ENCODE assay signal across 9 cellular contexts in genomic region chr2:237435844-237436590, GRCh38. TPM values are rescaled to one million over a fixed set of nuclear protein-coding genes. Genes with fewer than 3 reads are reported as not detected.
DNase-seq lines count a peak whose midpoint lies in the region; ATAC-seq and TF ChIP-seq lines count a peak whose summit lies in the region.
"Had no signal": no experiment of that assay in that cellular context is flagged by ENCODE, and none has a peak within 500 bp of the region (broad histone marks: within the 10 kb centered on the region; RNA-seq: fewer than 3 reads in every experiment).

No MANE protein-coding gene starts in this region.

- peak overlapping the region; percentile 77 for H3K9ac ChIP-seq in SK-N-SH

- no peak for DNase-seq in CD8-positive, alpha-beta T cell
- no peak for DNase-seq in SK-N-SH
- DNase-seq in fibroblast of villous mesenchyme (ENCODE audit: low read depth) = peak; percentile 86
- no peak for DNase-seq in gastrocnemius medialis
- DNase-seq in type B pancreatic cell (ENCODE audit: extremely low spot score, unreplicated experiment) = no peak
- DNase-seq in NCI-H1930 (lab: John Stamatoyannopoulos, UW) = no peak
- no peak for DNase-seq in NK-92 (lab: John Stamatoyannopoulos, UW; ENCODE audit: unreplicated experiment)
- DNase-seq: activated CD8-positive, alpha-beta memory T cell treated with anti-CD3 and anti-CD28 coated beads, Interleukin-2, amount 50 U/mL, for 48 hours had no signal

- TF ChIP-seq RAD21 in SK-N-SH (IDR thresholded peaks at IDR 0.05; ENCODE audit: low read length) = no peak

- no peaks in the 10 kb centered on the region for H3K9me3 ChIP-seq in CD8-positive, alpha-beta T cell (ENCODE audit: low read length)
- H3K9me3 ChIP-seq in SK-N-SH (no peaks in the 10 kb centered on the region), gastrocnemius medialis (no peaks in the 10 kb centered on the region)

- peak overlapping the region; percentile 54 for H3K4me2 ChIP-seq in SK-N-SH

- TF ChIP-seq EP300 in SK-N-SH (IDR thresholded peaks at IDR 0.05; ENCODE audit: borderline replicate concordance in 1 of 2, low read depth in 1 of 2, low read length in 1 of 2) = no peak

- H3K27ac Mint-ChIP-seq in CD8-positive, alpha-beta T cell = peak overlapping the region; percentile 73
- no peak overlapping the region for H3K27ac Mint-ChIP-seq in type B pancreatic cell

- CTCF ChIA-PET in CD8-positive, alpha-beta T cell (lab: Charles Lee) = interaction anchor here (0.6 to 10.8 kb wide), 4 partner anchors 12 to 16 kb away, joined by 3 to 136 read pairs (median 4); no protein-coding TSS in a partner anchor
- CTCF ChIA-PET in SK-N-SH (lab: Yijun Ruan, JAX) = interaction anchor here (0.6 to 2.1 kb wide), 4 partner anchors 14 to 271 kb away, joined by 3 to 12 read pairs (median 6); no protein-coding TSS in a partner anchor

- TF ChIP-seq CTCF in CD8-positive, alpha-beta T cell (IDR thresholded peaks at IDR 0.05) = no peak
- TF ChIP-seq CTCF in SK-N-SH (IDR thresholded peaks at IDR 0.05) (0 out of 2 replicates have a peak, but pooled peaks have one; percentile 21), fibroblast of villous mesenchyme (IDR thresholded peaks at IDR 0.05; ENCODE audit: insufficient read depth, low read depth, low read length) (no peak), gastrocnemius medialis (IDR thresholded peaks at IDR 0.05 in 4 of 5, conservative IDR thresholded peaks at IDR 0.05 in 1 of 5) (no peak), type B pancreatic cell (conservative IDR thresholded peaks at IDR 0.05) (no peak)

- TF ChIP-seq POLR2A in gastrocnemius medialis (IDR thresholded peaks at IDR 0.05) = no peak

- H3K36me3 Mint-ChIP-seq in CD8-positive, alpha-beta T cell = no peaks in the 10 kb centered on the region
- H3K36me3 Mint-ChIP-seq in type B pancreatic cell = no peaks in the 10 kb centered on the region

- in situ Hi-C loops in gastrocnemius medialis (cut with MboI; ENCODE audit: low sequenced_read_pairs in 4 of 4) = no loop called here

- H3K36me3 ChIP-seq in CD8-positive, alpha-beta T cell (ENCODE audit: insufficient read depth, low read length) = no peaks in the 10 kb centered on the region
- H3K36me3 ChIP-seq in SK-N-SH (replicated peaks in 1 of 2; ENCODE audit: control insufficient read depth in 1 of 2, insufficient read depth in 2 of 2, low read length in 1 of 2) = no peaks in the 10 kb centered on the region
- no peaks in the 10 kb centered on the region for H3K36me3 ChIP-seq in gastrocnemius medialis

- no peaks in the 10 kb centered on the region for H3K27me3 Mint-ChIP-seq in CD8-positive, alpha-beta T cell (ENCODE audit: low read depth)
- H3K27me3 Mint-ChIP-seq in type B pancreatic cell = peaks cover 23% of the 10 kb centered on the region

- H3K9me3 Mint-ChIP-seq in CD8-positive, alpha-beta T cell = no peaks in the 10 kb centered on the region
- H3K9me3 Mint-ChIP-seq in type B pancreatic cell = no peaks in the 10 kb centered on the region

- peak overlapping the region; percentile 8 for H3K4me3 Mint-ChIP-seq in CD8-positive, alpha-beta T cell
- no peak overlapping the region for H3K4me3 Mint-ChIP-seq in type B pancreatic cell

- 89% methylated on average over 10 of the region's 10 CpGs for WGBS in SK-N-SH (ENCODE audit: low lambda C conversion rate)

- peaks cover 86% of the 10 kb centered on the region for H3K4me1 Mint-ChIP-seq in CD8-positive, alpha-beta T cell (ENCODE audit: low read depth)
- peaks cover 34% of the 10 kb centered on the region for H3K4me1 Mint-ChIP-seq in type B pancreatic cell (ENCODE audit: unreplicated experiment)

- H2AFZ ChIP-seq in SK-N-SH (ENCODE audit: low read depth) = 0 out of 2 replicates have a peak overlapping the region, but pooled peaks have one; percentile 5

- H3K4me1 ChIP-seq in CD8-positive, alpha-beta T cell (ENCODE audit: insufficient read depth, low read length) = peaks cover 90% of the 10 kb centered on the region
- H3K4me1 ChIP-seq in SK-N-SH (ENCODE audit: control insufficient read depth in 1 of 2, insufficient read depth in 2 of 2, low read depth in 1 of 2, low read length in 1 of 2) (peaks cover 39 to 51% of the 10 kb centered on the region in 2 experiments), gastrocnemius medialis (peaks cover 11 to 20% of the 10 kb centered on the region in 2 donors)

- H3K9me2 ChIP-seq in SK-N-SH = no peaks in the 10 kb centered on the region

- ATAC-seq in CD8-positive, alpha-beta T cell = no peak
- peak; percentile 71 to 74 for ATAC-seq in gastrocnemius medialis
- no peak for ATAC-seq in HG03039 (IDR thresholded peaks at IDR 0.05; ENCODE audit: unreplicated experiment)

- H4K20me1 ChIP-seq in SK-N-SH (ENCODE audit: insufficient read depth) = no peaks in the 10 kb centered on the region

- no peaks in the 10 kb centered on the region for H3K27me3 ChIP-seq in CD8-positive, alpha-beta T cell (ENCODE audit: insufficient read depth, low read length)
- H3K27me3 ChIP-seq in SK-N-SH (ENCODE audit: insufficient read depth) (no peaks in the 10 kb centered on the region), gastrocnemius medialis (no peaks in the 10 kb centered on the region)

- intact Hi-C loops in CD8-positive, alpha-beta T cell (cut with DNase I, micrococcal nuclease) = loop anchor here (5.0 to 10.0 kb wide), 4 partner anchors 41 to 351 kb away; partner anchors contain the start of gene COPS8 (in 1 of the 2)
- intact Hi-C loops in gastrocnemius medialis (cut with DNase I; ENCODE audit: low total_unique reads) = no loop called here

- H3K27ac ChIP-seq in CD8-positive, alpha-beta T cell (ENCODE audit: low read depth, low read length) = no peak overlapping the region
- peak overlapping the region in 1 of 2 experiments; percentile 99; a peak in 2 of 4 replicates for H3K27ac ChIP-seq in SK-N-SH (ENCODE audit: low read depth in 2 of 2, low read length in 1 of 2)
- H3K27ac ChIP-seq in gastrocnemius medialis = peak overlapping the region; percentile 40 to 64 (median 58)

- H3K79me2 ChIP-seq in SK-N-SH (ENCODE audit: insufficient read depth) = no peaks in the 10 kb centered on the region

- no peak overlapping the region for H3K4me3 ChIP-seq in CD8-positive, alpha-beta T cell (ENCODE audit: low read depth, low read length)
- no peak overlapping the region for H3K4me3 ChIP-seq in SK-N-SH (ENCODE audit: low read depth in 2 of 2, low read length in 1 of 2)
- H3K4me3 ChIP-seq in fibroblast of villous mesenchyme (ENCODE audit: low read depth, low read length) = no peak overlapping the region
- H3K4me3 ChIP-seq in gastrocnemius medialis = no peak overlapping the region

- H3F3A ChIP-seq in SK-N-SH (replicated peaks; ENCODE audit: insufficient read depth) = peaks cover 46% of the 10 kb centered on the region

- POLR2A ChIA-PET in CD8-positive, alpha-beta T cell (lab: Charles Lee) = interaction anchor here (0.6 to 4.7 kb wide), 2 partner anchors 11 to 14 kb away, joined by 3 to 19 read pairs; no protein-coding TSS in a partner anchor
- POLR2A ChIA-PET in SK-N-SH (lab: Yijun Ruan, JAX) = no interaction called here

TF ChIP-seq in SK-N-SH, 30 proteins besides CTCF, POLR2A, EP300 and RAD21:
- TF ChIP-seq FOXM1 (IDR thresholded peaks at IDR 0.05; ENCODE audit: low read depth) (no peak), ELF1 (IDR thresholded peaks at IDR 0.05) (no peak), USF2 (IDR thresholded peaks at IDR 0.05; ENCODE audit: borderline replicate concordance, low read depth, low read length) (no peak)
- TF ChIP-seq, protein P1, sequence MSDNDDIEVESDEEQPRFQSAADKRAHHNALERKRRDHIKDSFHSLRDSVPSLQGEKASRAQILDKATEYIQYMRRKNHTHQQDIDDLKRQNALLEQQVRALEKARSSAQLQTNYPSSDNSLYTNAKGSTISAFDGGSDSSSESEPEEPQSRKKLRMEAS (IDR thresholded peaks at IDR 0.05; ENCODE audit: low read depth) = peak; percentile 73

RNA-seq across cellular contexts. Expression of gene COL6A3, which starts 22.1 kb away (rescaled TPM):
- 1 to 10 TPM; 1.7 TPM for total RNA-seq in CD8-positive, alpha-beta T cell
- 10.7 and 18.5 TPM in 2 replicates for polyA plus RNA-seq in SK-N-SH (2012; rRNA removed)
- 9.2 and 11.4 TPM in 2 replicates for polyA plus RNA-seq in SK-N-SH (2012; cell fraction: cytosol; rRNA removed)
- polyA plus RNA-seq in SK-N-SH (2012; cell fraction: nucleus; rRNA removed) = 16.1 and 17.7 TPM in 2 replicates
- total RNA-seq in fibroblast of villous mesenchyme = 1,329 and 1,968 TPM in 2 replicates
- total RNA-seq in gastrocnemius medialis = 100 to 1,000 TPM in 2 of 4 donors, 10 to 100 TPM in 2; 45.3 to 150 (median 108) TPM
- 4.7 and 157 TPM in 2 replicates for total RNA-seq in type B pancreatic cell (ENCODE audit: low replicate concordance)

RNA-seq across cellular contexts. Expression of gene MLPH, which starts 51.0 kb away (rescaled TPM):
- total RNA-seq in CD8-positive, alpha-beta T cell = not detected
- 84.8 and 93.6 TPM in 2 replicates for polyA plus RNA-seq in SK-N-SH (2012; rRNA removed)
- 37.4 and 44.7 TPM in 2 replicates for polyA plus RNA-seq in SK-N-SH (2012; cell fraction: cytosol; rRNA removed)
- polyA plus RNA-seq in SK-N-SH (2012; cell fraction: nucleus; rRNA removed) = 348 and 369 TPM in 2 replicates
- total RNA-seq in fibroblast of villous mesenchyme (29.3 and 40.6 TPM in 2 replicates), gastrocnemius medialis (1 to 10 TPM; 6.5 to 8.7 (median 7.2) TPM), type B pancreatic cell (ENCODE audit: low replicate concordance) (14.8 and 16.7 TPM in 2 replicates)

Comparison
In these comparisons a context has a peak if more than half of its experiments do, and no peak if none do; other contexts are left out.
1. ATAC-seq: peak in gastrocnemius medialis (2 of 2); none in CD8-positive, alpha-beta T cell (single experiment) and HG03039 (single experiment).
2. RNA of gene MLPH, which starts 51.0 kb away (total RNA-seq): 29.3 to 40.6 TPM in fibroblast of villous mesenchyme, 14.8 to 16.7 TPM in type B pancreatic cell and 6.5 to 8.7 TPM in gastrocnemius medialis; not detected in CD8-positive, alpha-beta T cell; every median in the first group is over 4 times any median in the second.